ENCODE assay signal across 8 cellular contexts in genomic region chr18:70931942-70932814, GRCh38.
DNase-seq lines count a peak whose midpoint lies in the region; ATAC-seq, FAIRE-seq and TF ChIP-seq lines count a peak whose summit lies in the region.
"Had no signal": no experiment of that assay in that cellular context is flagged by ENCODE, and none has a peak within 500 bp of the region (broad histone marks: within the 10 kb centered on the region; RNA-seq: fewer than 3 reads in every experiment).

No MANE protein-coding gene starts in this region.

- H3K36me3 ChIP-seq in keratinocyte (ENCODE audit: control insufficient read depth in 2 of 2, extremely low read depth in 1 of 2, insufficient read depth in 2 of 2, low read length in 2 of 2), result no peaks in the 10 kb centered on the region

- no peak overlapping the region for H3K4me3 ChIP-seq in keratinocyte (ENCODE audit: control insufficient read depth in 2 of 3, extremely low read depth in 1 of 3, insufficient read depth in 2 of 3, low read depth in 1 of 3, low read length in 3 of 3)

- no peaks in the 10 kb centered on the region for H3K9me1 ChIP-seq in keratinocyte (ENCODE audit: control insufficient read depth, extremely low read depth, insufficient read depth, low read length)

- no peaks in the 10 kb centered on the region for H3K27me3 ChIP-seq in keratinocyte (ENCODE audit: control insufficient read depth, extremely low read depth, insufficient read depth, low read length)

- no peaks in the 10 kb centered on the region for H3K9me3 ChIP-seq in keratinocyte (ENCODE audit: control insufficient read depth, low read depth, low read length)

- H3K4me1 ChIP-seq in keratinocyte (ENCODE audit: control insufficient read depth, extremely low read depth, insufficient read depth, low read length), result no peaks in the 10 kb centered on the region

- FAIRE-seq in keratinocyte (lab: Jason Lieb, UNC), result no peak

- H4K20me1 ChIP-seq in keratinocyte (ENCODE audit: control insufficient read depth, extremely low read depth, insufficient read depth, low read length), result no peaks in the 10 kb centered on the region

- H3K9ac ChIP-seq in keratinocyte (ENCODE audit: control insufficient read depth, extremely low read depth, insufficient read depth, low read length), result no peak overlapping the region

- dilution Hi-C loops in keratinocyte (cut with MboI; ENCODE audit: extremely low pct_ligation_motif_present, low sequenced_read_pairs), result no loop called here

- TF ChIP-seq CTCF in VCaP (conservative IDR thresholded peaks at IDR 0.05), result peak; percentile 77
- peak in 2 of 3 experiments; percentile 28 to 37 for TF ChIP-seq CTCF in keratinocyte (optimal IDR thresholded peaks at IDR 0.05 in 1 of 3, IDR thresholded peaks at IDR 0.05 in 1 of 3, conservative IDR thresholded peaks at IDR 0.05 in 1 of 3; ENCODE audit: extremely low read depth in 1 of 3, insufficient read depth in 2 of 3, low read length in 3 of 3)

- no peaks in the 10 kb centered on the region for H3K79me2 ChIP-seq in keratinocyte (ENCODE audit: control insufficient read depth, insufficient read depth, low read length)

- H2AFZ ChIP-seq in keratinocyte (ENCODE audit: control insufficient read depth, low read length), result no peak overlapping the region

- DNase-seq in NAMALWA (ENCODE audit: low spot score), result peak; percentile 47
- DNase-seq in keratinocyte (ENCODE audit: low read depth, low spot score), result no peak
- no peak for DNase-seq in stimulated activated naive CD4-positive, alpha-beta T cell treated with Interleukin-2 at 50 U/mL for 16 hours (lab: John Stamatoyannopoulos, UW)
- no peak for DNase-seq in NCI-H2227 treated with DMSO at 0.1 percent for 48 hours (lab: John Stamatoyannopoulos, UW)
- DNase-seq: naive B cell had no signal

- no peak overlapping the region for H3K27ac ChIP-seq in VCaP
- H3K27ac ChIP-seq in keratinocyte (ENCODE audit: control insufficient read depth, insufficient read depth, low read length), result no peak overlapping the region

- peak; percentile 76 for ATAC-seq in GM18868 (IDR thresholded peaks at IDR 0.05; ENCODE audit: unreplicated experiment)
- no peak for ATAC-seq in GM18909 (IDR thresholded peaks at IDR 0.05; ENCODE audit: poor library complexity, unreplicated experiment)

- no peak overlapping the region for H3K4me2 ChIP-seq in keratinocyte (ENCODE audit: control insufficient read depth, extremely low read depth, insufficient read depth, low read depth, low read length)
